9 cellular contexts compared by ENCODE assay signal in genomic region chr18:57915848-57916596, GRCh38.
DNase-seq lines count a peak whose midpoint lies in the region; ATAC-seq lines count a peak whose summit lies in the region.
"Had no signal": no experiment of that assay in that cellular context is flagged by ENCODE, and none has a peak within 500 bp of the region (broad histone marks: within the 10 kb centered on the region; RNA-seq: fewer than 3 reads in every experiment).

No MANE protein-coding gene starts in this region.

- CTCF ChIA-PET in activated CD8-positive, alpha-beta T cell treated with anti-CD3 and anti-CD28 coated beads, Interleukin-2, amount 10 ng/mL, durations not matched to agents 7 days and 5 days (lab: Charles Lee), result interaction anchor here (0.7 kb wide), 1 partner anchor 34 kb away, joined by 3 read pairs; no protein-coding TSS in a partner anchor

- H3K4me2 ChIP-seq in BLaER1 treated with 17β-estradiol and CSF1 and Interleukin-3, amounts not matched to agents 10 nM and 100 nM, result peak overlapping the region; percentile 30 to 71 (median 52)

- in situ Hi-C loops in KBM-7 (cut with MboI; ENCODE audit: low pct_unique_long_range_greater_than_20kb, low sequenced_read_pairs), result no loop called here

- H3K36me3 Mint-ChIP-seq in activated CD8-positive, alpha-beta T cell treated with anti-CD3 and anti-CD28 coated beads, Interleukin-2, amount 10 ng/mL, durations not matched to agents 7 days and 5 days (ENCODE audit: low read depth), result no peaks in the 10 kb centered on the region
- H3K36me3 Mint-ChIP-seq in memory B cell, result no peaks in the 10 kb centered on the region

- peaks cover 15% of the 10 kb centered on the region for H3K4me1 Mint-ChIP-seq in activated CD8-positive, alpha-beta T cell treated with anti-CD3 and anti-CD28 coated beads, Interleukin-2, amount 10 ng/mL, durations not matched to agents 7 days and 5 days (ENCODE audit: low read depth)
- H3K4me1 Mint-ChIP-seq in memory B cell, result peaks cover 12% of the 10 kb centered on the region

- ATAC-seq in activated CD8-positive, alpha-beta T cell treated with anti-CD3 and anti-CD28 coated beads, Interleukin-2, amount 10 ng/mL, durations not matched to agents 7 days and 5 days, result peak; percentile 82
- ATAC-seq in memory B cell (ENCODE audit: low read depth), result peak; percentile 47

- H3K36me3 ChIP-seq in BLaER1 treated with 17β-estradiol and CSF1 and Interleukin-3, amounts not matched to agents 10 nM and 100 nM, result no peaks in the 10 kb centered on the region
- H3K36me3 ChIP-seq: SJCRH30 had no signal

- intact Hi-C loops in posterior vena cava (cut with DNase I), result loop anchor here in 1 of 2 donors (5.0 kb wide), 1 partner anchor 794 kb away; no protein-coding TSS in a partner anchor

- H3K9ac ChIP-seq in BLaER1 treated with 17β-estradiol and CSF1 and Interleukin-3, amounts not matched to agents 10 nM and 100 nM, result peak overlapping the region in 2 of 11 experiments; percentile 21 to 41; a peak in 2 of 22 replicates

- H3K9me3 ChIP-seq in BLaER1 treated with 17β-estradiol and CSF1 and Interleukin-3, amounts not matched to agents 10 nM and 100 nM (replicated peaks in 1 of 11), result no peaks in the 10 kb centered on the region
- H3K9me3 ChIP-seq: SJCRH30 had no signal

- H3K27ac Mint-ChIP-seq in activated CD8-positive, alpha-beta T cell treated with anti-CD3 and anti-CD28 coated beads, Interleukin-2, amount 10 ng/mL, durations not matched to agents 7 days and 5 days, result no peak overlapping the region
- peak overlapping the region; percentile 74 for H3K27ac Mint-ChIP-seq in memory B cell

- no peaks in the 10 kb centered on the region for H3K9me3 Mint-ChIP-seq in activated CD8-positive, alpha-beta T cell treated with anti-CD3 and anti-CD28 coated beads, Interleukin-2, amount 10 ng/mL, durations not matched to agents 7 days and 5 days (ENCODE audit: insufficient read depth)
- peaks cover 2% of the 10 kb centered on the region for H3K9me3 Mint-ChIP-seq in memory B cell

- DNase-seq in Kasumi-1 (lab: John Stamatoyannopoulos, UW) (peak; percentile 26 to 35), memory B cell (ENCODE audit: low spot score in 2 of 2) (no peak), KBM-7 (no peak), posterior vena cava (ENCODE audit: low spot score) (no peak), activated gamma-delta T cell treated with Interleukin-2 at 50 U/mL for 16 hours (no peak), NOMO-1 (lab: John Stamatoyannopoulos, UW; ENCODE audit: unreplicated experiment in 2 of 2) (no peak)
- peak; percentile 64 for DNase-seq in activated CD8-positive, alpha-beta T cell treated with anti-CD3 and anti-CD28 coated beads, Interleukin-2, amount 10 ng/mL, durations not matched to agents 7 days and 5 days

- no peaks in the 10 kb centered on the region for H4K20me1 ChIP-seq in BLaER1 treated with 17β-estradiol and CSF1 and Interleukin-3, amounts not matched to agents 10 nM and 100 nM

- H3K27ac ChIP-seq in BLaER1 treated with 17β-estradiol and CSF1 and Interleukin-3, amounts not matched to agents 10 nM and 100 nM, result peak overlapping the region; percentile 35 to 74 (median 47); a peak in 17 of 22 replicates
- H3K27ac ChIP-seq: SJCRH30 had no signal

- no peak overlapping the region for H3K4me3 ChIP-seq in BLaER1 treated with 17β-estradiol and CSF1 and Interleukin-3, amounts not matched to agents 10 nM and 100 nM
- H3K4me3 ChIP-seq: SJCRH30 had no signal

- H3K4me1 ChIP-seq in BLaER1 treated with 17β-estradiol and CSF1 and Interleukin-3, amounts not matched to agents 10 nM and 100 nM, result peaks cover 9 to 19% (median 11%) of the 10 kb centered on the region in 10 experiments

- peaks cover 16% of the 10 kb centered on the region for H3K27me3 Mint-ChIP-seq in activated CD8-positive, alpha-beta T cell treated with anti-CD3 and anti-CD28 coated beads, Interleukin-2, amount 10 ng/mL, durations not matched to agents 7 days and 5 days (ENCODE audit: low read depth)
- peaks cover 2% of the 10 kb centered on the region for H3K27me3 Mint-ChIP-seq in memory B cell

- H3K4me3 Mint-ChIP-seq in activated CD8-positive, alpha-beta T cell treated with anti-CD3 and anti-CD28 coated beads, Interleukin-2, amount 10 ng/mL, durations not matched to agents 7 days and 5 days, result no peak overlapping the region
- H3K4me3 Mint-ChIP-seq in memory B cell, result no peak overlapping the region

- POLR2A ChIA-PET in activated CD8-positive, alpha-beta T cell treated with anti-CD3 and anti-CD28 coated beads, Interleukin-2, amount 10 ng/mL, durations not matched to agents 7 days and 5 days (lab: Charles Lee), result no interaction called here

- no peaks in the 10 kb centered on the region for H3K27me3 ChIP-seq in BLaER1 treated with 17β-estradiol and CSF1 and Interleukin-3, amounts not matched to agents 10 nM and 100 nM
- H3K27me3 ChIP-seq: SJCRH30 had no signal

Comparison
In these comparisons a context has a peak if more than half of its experiments do, and no peak if none do; other contexts are left out.
1. DNase-seq: peak in Kasumi-1 (2 of 2) and activated CD8-positive, alpha-beta T cell treated with anti-CD3 and anti-CD28 coated beads, Interleukin-2, amount 10 ng/mL, durations not matched to agents 7 days and 5 days (single experiment); none in memory B cell (0 of 2), KBM-7 (single experiment), posterior vena cava (single experiment), activated gamma-delta T cell treated with Interleukin-2 at 50 U/mL for 16 hours (single experiment) and NOMO-1 (0 of 2).